10 cellular contexts compared by ENCODE assay signal in genomic region chr6:28351087-28351486, GRCh38. TPM values are rescaled to one million over a fixed set of nuclear protein-coding genes. Genes with fewer than 3 reads are reported as not detected.
DNase-seq lines count a peak whose midpoint lies in the region; ATAC-seq, FAIRE-seq and TF ChIP-seq lines count a peak whose summit lies in the region.
"Had no signal": no experiment of that assay in that cellular context is flagged by ENCODE, and none has a peak within 500 bp of the region (broad histone marks: within the 10 kb centered on the region; RNA-seq: fewer than 3 reads in every experiment).

No MANE protein-coding gene starts in this region.

- no peak for FAIRE-seq in keratinocyte (lab: Jason Lieb, UNC)
- FAIRE-seq: HTR-8/SVneo had no signal

- H3K79me2 ChIP-seq in keratinocyte (ENCODE audit: control insufficient read depth, insufficient read depth, low read length), result peaks cover 36% of the 10 kb centered on the region

- no peak for TF ChIP-seq CTCF in keratinocyte (optimal IDR thresholded peaks at IDR 0.05 in 1 of 3, IDR thresholded peaks at IDR 0.05 in 1 of 3, conservative IDR thresholded peaks at IDR 0.05 in 1 of 3; ENCODE audit: extremely low read depth in 1 of 3, insufficient read depth in 2 of 3, low read length in 3 of 3)
- TF ChIP-seq CTCF in thoracic aorta (IDR thresholded peaks at IDR 0.05), result no peak

- H3K36me3 Mint-ChIP-seq in activated naive CD4-positive, alpha-beta T cell treated with anti-CD3 and anti-CD28 coated beads for 36 hours (ENCODE audit: low read depth), result no peaks in the 10 kb centered on the region
- peaks cover 7 to 14% of the 10 kb centered on the region in 2 donors for H3K36me3 Mint-ChIP-seq in activated naive CD4-positive, alpha-beta T cell treated with anti-CD3 and anti-CD28 coated beads, Interleukin-2, amount 50 U/mL, for 72 hours
- H3K36me3 Mint-ChIP-seq in activated CD4-positive, alpha-beta memory T cell treated with anti-CD3 and anti-CD28 coated beads, Interleukin-2, amount 10 ng/mL, durations not matched to agents 7 days and 5 days (ENCODE audit: low read depth), result peaks cover 19% of the 10 kb centered on the region

- POLR2A ChIA-PET in activated CD4-positive, alpha-beta memory T cell treated with anti-CD3 and anti-CD28 coated beads, Interleukin-2, amount 10 ng/mL, durations not matched to agents 7 days and 5 days (lab: Charles Lee), result interaction anchor here (1.0 to 2.3 kb wide), 5 partner anchors 15 to 544 kb away, joined by 3 to 8 read pairs (median 5); partner anchors contain the start of genes ZSCAN26 and ZSCAN31

- H3K27ac ChIP-seq in keratinocyte (ENCODE audit: control insufficient read depth, insufficient read depth, low read length) (no peak overlapping the region), thoracic aorta (no peak overlapping the region)

- peak overlapping the region; percentile 75 to 95 (median 90) for H3K4me3 ChIP-seq in keratinocyte (ENCODE audit: control insufficient read depth in 2 of 3, extremely low read depth in 1 of 3, insufficient read depth in 2 of 3, low read depth in 1 of 3, low read length in 3 of 3)
- H3K4me3 ChIP-seq in thoracic aorta, result peak overlapping the region; percentile 97
- H3K4me3 ChIP-seq: mucosa of descending colon had no signal

- H3K9me3 Mint-ChIP-seq in activated naive CD4-positive, alpha-beta T cell treated with anti-CD3 and anti-CD28 coated beads for 36 hours, result no peaks in the 10 kb centered on the region
- no peaks in the 10 kb centered on the region for H3K9me3 Mint-ChIP-seq in activated naive CD4-positive, alpha-beta T cell treated with anti-CD3 and anti-CD28 coated beads, Interleukin-2, amount 50 U/mL, for 72 hours
- no peaks in the 10 kb centered on the region for H3K9me3 Mint-ChIP-seq in activated CD4-positive, alpha-beta memory T cell treated with anti-CD3 and anti-CD28 coated beads, Interleukin-2, amount 10 ng/mL, durations not matched to agents 7 days and 5 days

- no peaks in the 10 kb centered on the region for H3K9me3 ChIP-seq in keratinocyte (ENCODE audit: control insufficient read depth, low read depth, low read length)
- H3K9me3 ChIP-seq in thoracic aorta, result no peaks in the 10 kb centered on the region
- H3K9me3 ChIP-seq: mucosa of descending colon had no signal

- H3K4me3 Mint-ChIP-seq in activated naive CD4-positive, alpha-beta T cell treated with anti-CD3 and anti-CD28 coated beads for 36 hours, result peak overlapping the region; percentile 6
- H3K4me3 Mint-ChIP-seq in activated CD4-positive, alpha-beta memory T cell treated with anti-CD3 and anti-CD28 coated beads, Interleukin-2, amount 10 ng/mL, durations not matched to agents 7 days and 5 days, result peak overlapping the region; percentile 96

- H3K27ac Mint-ChIP-seq in activated naive CD4-positive, alpha-beta T cell treated with anti-CD3 and anti-CD28 coated beads for 36 hours, result no peak overlapping the region
- peak overlapping the region in 1 of 2 donors; percentile 91 for H3K27ac Mint-ChIP-seq in activated naive CD4-positive, alpha-beta T cell treated with anti-CD3 and anti-CD28 coated beads, Interleukin-2, amount 50 U/mL, for 72 hours
- peak overlapping the region; percentile 91 for H3K27ac Mint-ChIP-seq in activated CD4-positive, alpha-beta memory T cell treated with anti-CD3 and anti-CD28 coated beads, Interleukin-2, amount 10 ng/mL, durations not matched to agents 7 days and 5 days

- peaks cover 4% of the 10 kb centered on the region for H3K27me3 Mint-ChIP-seq in activated naive CD4-positive, alpha-beta T cell treated with anti-CD3 and anti-CD28 coated beads for 36 hours (ENCODE audit: low read depth)
- peaks cover 13% of the 10 kb centered on the region for H3K27me3 Mint-ChIP-seq in activated CD4-positive, alpha-beta memory T cell treated with anti-CD3 and anti-CD28 coated beads, Interleukin-2, amount 10 ng/mL, durations not matched to agents 7 days and 5 days

- no peak overlapping the region for H3K9ac ChIP-seq in keratinocyte (ENCODE audit: control insufficient read depth, extremely low read depth, insufficient read depth, low read length)

- no peak for DNase-seq in activated naive CD4-positive, alpha-beta T cell treated with anti-CD3 and anti-CD28 coated beads for 36 hours
- no peak for DNase-seq in activated naive CD4-positive, alpha-beta T cell treated with anti-CD3 and anti-CD28 coated beads, Interleukin-2, amount 50 U/mL, for 72 hours (ENCODE audit: low spot score in 2 of 2)
- DNase-seq in activated CD4-positive, alpha-beta memory T cell treated with anti-CD3 and anti-CD28 coated beads, Interleukin-2, amount 10 ng/mL, durations not matched to agents 7 days and 5 days, result no peak
- no peak for DNase-seq in keratinocyte (ENCODE audit: low read depth, low spot score)
- DNase-seq in thoracic aorta (ENCODE audit: low spot score), result no peak
- no peak for DNase-seq in sciatic nerve (ENCODE audit: low spot score)
- no peak for DNase-seq in T1000 (lab: John Stamatoyannopoulos, UW)
- no peak for DNase-seq in DMS114 treated with DMSO at 0.1 percent for 48 hours (lab: John Stamatoyannopoulos, UW; ENCODE audit: unreplicated experiment)
- DNase-seq: mucosa of descending colon had no signal

- no peak for ATAC-seq in activated naive CD4-positive, alpha-beta T cell treated with anti-CD3 and anti-CD28 coated beads, Interleukin-2, amount 50 U/mL, for 72 hours
- ATAC-seq in thoracic aorta (ENCODE audit: insufficient number of reproducible peaks, low FRiP score, low read depth) (no peak), sciatic nerve (no peak)
- ATAC-seq: mucosa of descending colon had no signal

- H3K4me2 ChIP-seq in keratinocyte (ENCODE audit: control insufficient read depth, extremely low read depth, insufficient read depth, low read depth, low read length), result peak overlapping the region; percentile 91

- H3K27me3 ChIP-seq in keratinocyte (ENCODE audit: control insufficient read depth, extremely low read depth, insufficient read depth, low read length) (no peaks in the 10 kb centered on the region), thoracic aorta (replicated peaks; ENCODE audit: insufficient read depth) (no peaks in the 10 kb centered on the region)

- dilution Hi-C loops in keratinocyte (cut with MboI; ENCODE audit: extremely low pct_ligation_motif_present, low sequenced_read_pairs), result no loop called here

- peaks cover 3% of the 10 kb centered on the region for H3K9me1 ChIP-seq in keratinocyte (ENCODE audit: control insufficient read depth, extremely low read depth, insufficient read depth, low read length)

- CTCF ChIA-PET in activated naive CD4-positive, alpha-beta T cell treated with anti-CD3 and anti-CD28 coated beads for 36 hours (lab: Charles Lee), result interaction anchor here (0.8 kb wide), 1 partner anchor 175 kb away, joined by 3 read pairs; no protein-coding TSS in a partner anchor
- CTCF ChIA-PET in activated CD4-positive, alpha-beta memory T cell treated with anti-CD3 and anti-CD28 coated beads, Interleukin-2, amount 10 ng/mL, durations not matched to agents 7 days and 5 days (lab: Charles Lee), result interaction anchor here (0.6 to 2.2 kb wide), 3 partner anchors 16 to 461 kb away, joined by 3 to 7 read pairs (median 5); a partner anchor contains a TSS

- H4K20me1 ChIP-seq in keratinocyte (ENCODE audit: control insufficient read depth, extremely low read depth, insufficient read depth, low read length), result no peaks in the 10 kb centered on the region

- peaks cover 29% of the 10 kb centered on the region for H3K4me1 ChIP-seq in keratinocyte (ENCODE audit: control insufficient read depth, extremely low read depth, insufficient read depth, low read length)
- H3K4me1 ChIP-seq in thoracic aorta (ENCODE audit: control insufficient read depth in 1 of 2, low read depth in 2 of 2), result peaks cover 16 to 26% of the 10 kb centered on the region in 2 donors

- no peak overlapping the region for H2AFZ ChIP-seq in keratinocyte (ENCODE audit: control insufficient read depth, low read length)

- intact Hi-C loops in activated naive CD4-positive, alpha-beta T cell treated with anti-CD3 and anti-CD28 coated beads for 36 hours (cut with micrococcal nuclease), result no loop called here
- intact Hi-C loops in sciatic nerve (cut with DNase I), result no loop called here

- H3K36me3 ChIP-seq in keratinocyte (ENCODE audit: control insufficient read depth in 2 of 2, extremely low read depth in 1 of 2, insufficient read depth in 2 of 2, low read length in 2 of 2) (no peaks in the 10 kb centered on the region), thoracic aorta (no peaks in the 10 kb centered on the region)

- H3K4me1 Mint-ChIP-seq in activated naive CD4-positive, alpha-beta T cell treated with anti-CD3 and anti-CD28 coated beads for 36 hours (ENCODE audit: low read depth), result peaks cover 30% of the 10 kb centered on the region
- peaks cover 37% of the 10 kb centered on the region for H3K4me1 Mint-ChIP-seq in activated CD4-positive, alpha-beta memory T cell treated with anti-CD3 and anti-CD28 coated beads, Interleukin-2, amount 10 ng/mL, durations not matched to agents 7 days and 5 days

RNA-seq across cellular contexts. Expression of gene ZKSCAN3, which starts 1.3 kb away (rescaled TPM):
- 1 to 10 TPM; 1.3 TPM for total RNA-seq in activated naive CD4-positive, alpha-beta T cell treated with anti-CD3 and anti-CD28 coated beads for 36 hours
- total RNA-seq in activated naive CD4-positive, alpha-beta T cell treated with anti-CD3 and anti-CD28 coated beads, Interleukin-2, amount 50 U/mL, for 72 hours, result 1 to 10 TPM; 3.0 to 4.8 TPM
- total RNA-seq in activated CD4-positive, alpha-beta memory T cell treated with anti-CD3 and anti-CD28 coated beads, Interleukin-2, amount 10 ng/mL, durations not matched to agents 7 days and 5 days, result 1 to 10 TPM; 5.5 to 6.5 TPM
- polyA plus RNA-seq in keratinocyte, result 2.2 to 3.1 TPM (median 2.9 TPM) in 3 replicates
- 0.52 TPM for polyA plus RNA-seq in keratinocyte (2011; ENCODE audit: low read depth)
- 1.3 and 2.1 TPM in 2 replicates for polyA plus RNA-seq in keratinocyte (2011; cell fraction: cytosol; rRNA removed)
- 4.3 and 5.1 TPM in 2 replicates for polyA plus RNA-seq in keratinocyte (2011; cell fraction: nucleus; rRNA removed)
- 0.99 and 1.6 TPM in 2 replicates for polyA plus RNA-seq in keratinocyte (2012; ENCODE audit: low replicate concordance)
- 0.56 to 2.8 TPM (median 1.9 TPM) in 3 replicates for polyA minus RNA-seq in keratinocyte
- polyA minus RNA-seq in keratinocyte (2011; cell fraction: cytosol; rRNA and poly(A)+ RNA removed), result 2.7 TPM
- polyA minus RNA-seq in keratinocyte (2011; cell fraction: nucleus; rRNA and poly(A)+ RNA removed), result 2.2 and 4.0 TPM in 2 replicates
- 1 to 10 TPM; 3.4 to 4.5 TPM for total RNA-seq in thoracic aorta
- total RNA-seq in sciatic nerve, result 7.8 TPM

RNA-seq across cellular contexts. Expression of gene ZSCAN31, which starts 15.1 kb away (rescaled TPM):
- under 1 TPM; 0.62 to 0.89 TPM for total RNA-seq in activated naive CD4-positive, alpha-beta T cell treated with anti-CD3 and anti-CD28 coated beads for 36 hours
- total RNA-seq in activated naive CD4-positive, alpha-beta T cell treated with anti-CD3 and anti-CD28 coated beads, Interleukin-2, amount 50 U/mL, for 72 hours, result 1 to 10 TPM in 1 of 2 donors, under 1 TPM in 1; 0.70 to 1.7 TPM
- 1 to 10 TPM in 1 of 2 experiments, under 1 TPM in 1; 0.88 to 1.0 TPM for total RNA-seq in activated CD4-positive, alpha-beta memory T cell treated with anti-CD3 and anti-CD28 coated beads, Interleukin-2, amount 10 ng/mL, durations not matched to agents 7 days and 5 days
- polyA plus RNA-seq in keratinocyte, result 14.4 to 21.7 TPM (median 15.8 TPM) in 3 replicates
- polyA plus RNA-seq in keratinocyte (2011; ENCODE audit: low read depth), result 44.7 TPM
- polyA plus RNA-seq in keratinocyte (2011; cell fraction: cytosol; rRNA removed), result 15.3 and 24.3 TPM in 2 replicates
- 45.9 and 54.9 TPM in 2 replicates for polyA plus RNA-seq in keratinocyte (2011; cell fraction: nucleus; rRNA removed)
- polyA plus RNA-seq in keratinocyte (2012; ENCODE audit: low replicate concordance), result 12.4 and 13.1 TPM in 2 replicates
- 9.9 to 29.3 TPM (median 28.8 TPM) in 3 replicates for polyA minus RNA-seq in keratinocyte
- 11.3 TPM for polyA minus RNA-seq in keratinocyte (2011; cell fraction: cytosol; rRNA and poly(A)+ RNA removed)
- polyA minus RNA-seq in keratinocyte (2011; cell fraction: nucleus; rRNA and poly(A)+ RNA removed), result 13.7 and 24.4 TPM in 2 replicates
- 10 to 100 TPM in 1 of 2 donors, 1 to 10 TPM in 1; 4.2 to 15.4 TPM for total RNA-seq in thoracic aorta
- total RNA-seq in sciatic nerve, result 17.4 TPM

RNA-seq across cellular contexts. Expression of gene ZSCAN12, which starts 48.5 kb away (rescaled TPM):
- total RNA-seq in activated naive CD4-positive, alpha-beta T cell treated with anti-CD3 and anti-CD28 coated beads for 36 hours, result 1 to 10 TPM; 4.4 to 4.7 TPM
- 1 to 10 TPM; 4.8 to 6.0 TPM for total RNA-seq in activated naive CD4-positive, alpha-beta T cell treated with anti-CD3 and anti-CD28 coated beads, Interleukin-2, amount 50 U/mL, for 72 hours
- 1 to 10 TPM; 4.6 to 4.9 TPM for total RNA-seq in activated CD4-positive, alpha-beta memory T cell treated with anti-CD3 and anti-CD28 coated beads, Interleukin-2, amount 10 ng/mL, durations not matched to agents 7 days and 5 days
- polyA plus RNA-seq in keratinocyte, result 2.5 to 4.0 TPM (median 2.7 TPM) in 3 replicates
- polyA plus RNA-seq in keratinocyte (2011; ENCODE audit: low read depth), result 1.4 TPM
- 0.99 and 2.0 TPM in 2 replicates for polyA plus RNA-seq in keratinocyte (2011; cell fraction: cytosol; rRNA removed)
- 3.5 and 4.0 TPM in 2 replicates for polyA plus RNA-seq in keratinocyte (2011; cell fraction: nucleus; rRNA removed)
- 1.6 and 1.7 TPM in 2 replicates for polyA plus RNA-seq in keratinocyte (2012; ENCODE audit: low replicate concordance)
- 1.8 to 3.8 TPM (median 2.1 TPM) in 3 replicates for polyA minus RNA-seq in keratinocyte
- polyA minus RNA-seq in keratinocyte (2011; cell fraction: cytosol; rRNA and poly(A)+ RNA removed), result 2.5 TPM
- 2.3 and 4.6 TPM in 2 replicates for polyA minus RNA-seq in keratinocyte (2011; cell fraction: nucleus; rRNA and poly(A)+ RNA removed)
- total RNA-seq in thoracic aorta (1 to 10 TPM; 1.6 to 4.3 TPM), sciatic nerve (7.3 TPM)
